8 cellular contexts compared by ENCODE assay signal in genomic region chr4:98467627-98468072, GRCh38.
DNase-seq lines count a peak whose midpoint lies in the region; ATAC-seq and TF ChIP-seq lines count a peak whose summit lies in the region.

No MANE protein-coding gene starts in this region.

- peaks cover 14% of the 10 kb centered on the region for H3K36me3 Mint-ChIP-seq in GM23338 (ENCODE audit: low read depth)

- no peak overlapping the region for H3K27ac ChIP-seq in GM23338 (ENCODE audit: low read depth)
- H3K27ac ChIP-seq in ovary: peak overlapping the region in 1 of 2 donors; percentile 43
- H3K27ac ChIP-seq in transverse colon: no peak overlapping the region

- H3K9me3 ChIP-seq in ES-I3 (ENCODE audit: control insufficient read depth, insufficient read depth, low read length): no peaks in the 10 kb centered on the region
- H3K9me3 ChIP-seq in ovary: no peaks in the 10 kb centered on the region
- no peaks in the 10 kb centered on the region for H3K9me3 ChIP-seq in transverse colon

- peak overlapping the region; percentile 80 for H3K4me2 ChIP-seq in GM23338

- H2AFZ ChIP-seq in GM23338: peak overlapping the region; percentile 94

- no peaks in the 10 kb centered on the region for H3K79me2 ChIP-seq in GM23338 (replicated peaks; ENCODE audit: insufficient read depth)

- H3K9ac ChIP-seq in ES-I3 (ENCODE audit: low read depth, low read length): peak overlapping the region; percentile 57; the same call in 1 of the 2 replicates

- H3K4me3 Mint-ChIP-seq in GM23338: peak overlapping the region; percentile 68

- peak overlapping the region; percentile 54 for H3K4me3 ChIP-seq in GM23338
- H3K4me3 ChIP-seq in ovary: peak overlapping the region; percentile 40
- H3K4me3 ChIP-seq in transverse colon: peak overlapping the region in 3 of 4 donors; percentile 5 to 43 (median 28)

- no peaks in the 10 kb centered on the region for H4K20me1 ChIP-seq in GM23338 (replicated peaks; ENCODE audit: insufficient read depth)

- peak; percentile 96 for ATAC-seq in GM23338

- H3K27ac Mint-ChIP-seq in GM23338: peak overlapping the region; percentile 77; the same call in 1 of the 2 replicates

- TF ChIP-seq POLR2A in ovary (IDR thresholded peaks at IDR 0.05) (peak; percentile 15), transverse colon (IDR thresholded peaks at IDR 0.05) (no peak)

- H3K4me1 Mint-ChIP-seq in GM23338: peaks cover 14% of the 10 kb centered on the region

- no peaks in the 10 kb centered on the region for H3K9me3 Mint-ChIP-seq in GM23338

- H3K36me3 ChIP-seq in ES-I3 (ENCODE audit: insufficient read depth, low read length) (peaks cover 4% of the 10 kb centered on the region; the same call in 1 of the 2 replicates), GM23338 (ENCODE audit: insufficient read depth) (peaks cover 4% of the 10 kb centered on the region; the same call in 1 of the 2 replicates), ovary (no peaks in the 10 kb centered on the region), transverse colon (no peaks in the 10 kb centered on the region)

- H3K27me3 ChIP-seq in GM23338 (ENCODE audit: insufficient read depth) (no peaks in the 10 kb centered on the region), ovary (no peaks in the 10 kb centered on the region), transverse colon (no peaks in the 10 kb centered on the region)

- 1% methylated on average over 20 of the region's 20 CpGs for WGBS in ovary, 3 donors
- 2 to 7% methylated on average over 3 to 20 of the region's 20 CpGs for WGBS in transverse colon (ENCODE audit: low coverage in 1 of 2), 2 donors

- H3K9me2 ChIP-seq in GM23338 (ENCODE audit: insufficient read depth): no peaks in the 10 kb centered on the region

- DNase-seq in GM23338 (ENCODE audit: low spot score): peak; percentile 95
- DNase-seq in SK-N-DZ (ENCODE audit: low spot score): peak; percentile 82
- DNase-seq in activated naive CD4-positive, alpha-beta T cell treated with anti-CD3 and anti-CD28 coated beads, Interleukin-2, amount 50 U/mL, for 16 hours: peak; percentile 71
- DNase-seq in glomerular visceral epithelial cell (ENCODE audit: extremely low spot score): peak; percentile 86
- DNase-seq in ovary: peak; percentile 75 to 89 (median 81)
- peak; percentile 81 for DNase-seq in transverse colon

- H3K4me1 ChIP-seq in ES-I3 (ENCODE audit: insufficient read depth, low read length) (no peaks in the 10 kb centered on the region), GM23338 (ENCODE audit: insufficient read depth) (no peaks in the 10 kb centered on the region; the same call in 1 of the 2 replicates), ovary (ENCODE audit: insufficient read depth) (peaks cover 3% of the 10 kb centered on the region), transverse colon (peaks cover 0 to 10% (median 4%) of the 10 kb centered on the region in 4 donors)

- in situ Hi-C loops in transverse colon (cut with MboI; ENCODE audit: low pct_ligation_motif_present in 1 of 4, low pct_unique_long_range_greater_than_20kb in 1 of 4, low sequenced_read_pairs in 3 of 4): loop anchor here in 2 of 4 donors (25.0 kb wide), 3 partner anchors 470 to 595 kb away; partner anchors contain the start of gene EIF4E (in 1 of the 2)

- peaks cover 2% of the 10 kb centered on the region for H3K27me3 Mint-ChIP-seq in GM23338 (ENCODE audit: insufficient read depth, low read depth, poor library complexity)

- intact Hi-C loops in ovary (cut with DNase I): loop anchor here in 3 of 4 donors (2.0 to 10.0 kb wide), 5 partner anchors 190 to 587 kb away; partner anchors contain the start of gene TSPAN5 (in 2 of the 3)
- intact Hi-C loops in transverse colon (cut with DNase I; ENCODE audit: low total_unique reads): no loop called here

- TF ChIP-seq CTCF in GM23338 (conservative IDR thresholded peaks at IDR 0.05; ENCODE audit: low read depth in 2 of 2) (peak; percentile 81 to 94), LNCAP (IDR thresholded peaks at IDR 0.05) (peak; percentile 66; the same call in 1 of the 2 replicates), ovary (IDR thresholded peaks at IDR 0.05) (peak; percentile 59 to 88 (median 72)), transverse colon (IDR thresholded peaks at IDR 0.05) (peak; percentile 69 to 81 (median 75))

- no peak for TF ChIP-seq EP300 in ovary (IDR thresholded peaks at IDR 0.05)
- TF ChIP-seq EP300 in transverse colon (IDR thresholded peaks at IDR 0.05; ENCODE audit: low read depth): no peak

- 0 out of 2 replicates have a peak, but pooled peaks cover 2% of the 10 kb centered on the region for H3F3A ChIP-seq in GM23338 (replicated peaks; ENCODE audit: low read depth)

TF ChIP-seq in GM23338, 12 proteins besides CTCF, POLR2A, EP300 and RAD21:
- no peak for TF ChIP-seq REST (IDR thresholded peaks at IDR 0.05; ENCODE audit: unreplicated experiment)
